ENCODE assay signal across 8 cellular contexts in the genomic region with DNA sequence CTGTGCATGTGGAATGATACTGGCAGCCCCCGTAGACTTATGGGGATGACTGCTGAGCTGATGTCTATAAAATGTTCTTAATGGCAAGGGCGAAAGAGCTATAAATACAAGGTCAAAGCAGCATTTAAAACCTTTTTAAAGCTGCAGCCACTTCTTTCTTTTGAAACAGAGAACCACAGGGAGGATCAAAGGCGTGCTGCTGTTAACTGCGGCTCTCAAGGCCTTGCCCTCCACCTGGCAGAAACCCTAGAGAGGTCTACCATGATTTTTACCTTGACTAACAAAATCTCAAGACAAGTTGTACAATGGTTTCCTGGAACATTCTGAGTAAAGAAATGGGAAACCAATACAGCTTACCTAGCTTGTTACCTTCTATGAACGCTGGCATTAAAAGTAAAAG.
DNase-seq lines count a peak whose midpoint lies in the region; ATAC-seq, FAIRE-seq and TF ChIP-seq lines count a peak whose summit lies in the region.

No MANE protein-coding gene starts in this region.

- no peak for TF ChIP-seq CTCF in H9 (conservative IDR thresholded peaks at IDR 0.05)

- H3K27me3 Mint-ChIP-seq in H9 (ENCODE audit: low read depth) = no peaks in the 10 kb centered on the region
- no peaks in the 10 kb centered on the region for H3K27me3 Mint-ChIP-seq in activated T-helper 17 cell treated with anti-CD3 and anti-CD28 coated beads, Interleukin-2, amount 50 U/mL, for 72 hours

- H3K4me1 ChIP-seq in H9 (ENCODE audit: insufficient read depth, low read length) = peaks cover 9% of the 10 kb centered on the region; the same call in 1 of the 2 replicates
- H3K4me1 ChIP-seq in small intestine (ENCODE audit: control insufficient read depth in 2 of 2, insufficient read depth in 1 of 2, low read depth in 1 of 2, low read length in 1 of 2) = peaks cover 19 to 42% of the 10 kb centered on the region in 2 donors

- peaks cover 8% of the 10 kb centered on the region; the same call in 1 of the 2 replicates for H3K79me2 ChIP-seq in H9 (ENCODE audit: insufficient read depth, low read length)

- no peak overlapping the region for H2BK12ac ChIP-seq in H9 (ENCODE audit: insufficient read length, low read depth, low read length)

- H3K9me3 Mint-ChIP-seq in H9 = no peaks in the 10 kb centered on the region; a peak in 1 of 5 replicates
- H3K9me3 Mint-ChIP-seq in activated T-helper 17 cell treated with anti-CD3 and anti-CD28 coated beads, Interleukin-2, amount 50 U/mL, for 72 hours = no peaks in the 10 kb centered on the region

- H3K27ac ChIP-seq in H9 (ENCODE audit: insufficient read length, low read depth, low read length) (no peak overlapping the region), small intestine (ENCODE audit: low read depth in 1 of 2, low read length in 1 of 2) (peak overlapping the region; percentile 64 to 96)

- DNase-seq in H9 = no peak
- no peak for DNase-seq in left colon
- DNase-seq in small intestine = no peak
- DNase-seq in NCI-H1694 (lab: John Stamatoyannopoulos, UW) = no peak
- DNase-seq in HEK293T (ENCODE audit: extremely low spot score) = no peak
- no peak for DNase-seq in NCI-H2196 treated with DMSO at 0.1 percent for 48 hours (lab: John Stamatoyannopoulos, UW; ENCODE audit: unreplicated experiment)

- ATAC-seq in activated T-helper 17 cell treated with anti-CD3 and anti-CD28 coated beads, Interleukin-2, amount 50 U/mL, for 72 hours (replicated peaks) = peak; percentile 41
- ATAC-seq in left colon (peak; percentile 0), HG02759 (IDR thresholded peaks at IDR 0.05; ENCODE audit: unreplicated experiment) (no peak)

- no peak overlapping the region for H2BK120ac ChIP-seq in H9 (ENCODE audit: low read depth, low read length, poor library complexity, severe bottlenecking)

- peak overlapping the region in 1 of 2 experiments; percentile 10; a peak in 1 of 5 replicates for H3K4me3 Mint-ChIP-seq in H9
- H3K4me3 Mint-ChIP-seq in activated T-helper 17 cell treated with anti-CD3 and anti-CD28 coated beads, Interleukin-2, amount 50 U/mL, for 72 hours = peak overlapping the region; percentile 75

- H2BK5ac ChIP-seq in H9 (ENCODE audit: insufficient read length, low read length) = no peak overlapping the region

- intact Hi-C loops in left colon (cut with DNase I, micrococcal nuclease) = no loop called here

- H3K36me3 ChIP-seq in small intestine (ENCODE audit: control insufficient read depth in 2 of 2, insufficient read depth in 2 of 2, low read length in 2 of 2) = peaks cover 0 to 8% of the 10 kb centered on the region in 2 donors

- no peak overlapping the region for H3K14ac ChIP-seq in H9 (ENCODE audit: insufficient read depth, low read length)

- no peak overlapping the region for H2BK20ac ChIP-seq in H9 (ENCODE audit: low read depth, low read length, poor library complexity, severe bottlenecking)

- no peak overlapping the region for H2BK15ac ChIP-seq in H9 (ENCODE audit: low read depth, low read length)

- peaks cover 54 to 56% of the 10 kb centered on the region in 2 experiments for H3K4me1 Mint-ChIP-seq in H9
- H3K4me1 Mint-ChIP-seq in activated T-helper 17 cell treated with anti-CD3 and anti-CD28 coated beads, Interleukin-2, amount 50 U/mL, for 72 hours = peaks cover 51% of the 10 kb centered on the region

- POLR2A ChIA-PET in HEK293T (lab: Yijun Ruan, JAX) = no interaction called here

- no peak for FAIRE-seq in small intestine (lab: Jason Lieb, UNC)

- H4K8ac ChIP-seq in H9 (replicated peaks; ENCODE audit: insufficient read length, low read depth, low read length) = no peak overlapping the region

- CTCF ChIA-PET in HEK293T (lab: Yijun Ruan, JAX) = interaction anchor here (0.5 kb wide), 1 partner anchor 526 kb away, joined by 3 read pairs; no protein-coding TSS in a partner anchor

- no CpG with 5 or more reads among the region's 5 CpGs for WGBS in H9 (ENCODE audit: extremely low coverage, insufficient read length, low lambda C conversion rate)
- WGBS in small intestine, 3 donors = 18 to 55% (median 44%) methylated on average over 5 of the region's 5 CpGs

- H2AFZ ChIP-seq in H9 (ENCODE audit: low read length) = no peak overlapping the region

- no peak overlapping the region for H4K91ac ChIP-seq in H9 (ENCODE audit: insufficient read length, low read depth, low read length)

- no peak overlapping the region for H3K18ac ChIP-seq in H9 (ENCODE audit: insufficient read length, low read depth, low read length)

- H3K9me3 ChIP-seq in H9 (ENCODE audit: control insufficient read depth, low read depth, low read length) (no peaks in the 10 kb centered on the region), small intestine (ENCODE audit: control insufficient read depth, low read depth) (no peaks in the 10 kb centered on the region)

- no peak overlapping the region for H3K56ac ChIP-seq in H9 (ENCODE audit: insufficient read length, low read depth, low read length)

- H3K9ac ChIP-seq in H9 (ENCODE audit: extremely low read depth, insufficient read length, low read length) = no peak overlapping the region

- no peak overlapping the region for H3K4me2 ChIP-seq in H9 (ENCODE audit: insufficient read depth, insufficient read length, low read length)

- no peaks in the 10 kb centered on the region for H4K20me1 ChIP-seq in H9 (ENCODE audit: control insufficient read depth, insufficient read depth, insufficient read length)

- no peak overlapping the region for H3K4ac ChIP-seq in H9 (ENCODE audit: low read depth, low read length)

- H3K27me3 ChIP-seq in H9 (ENCODE audit: insufficient read depth, low read length) = no peaks in the 10 kb centered on the region
- H3K27me3 ChIP-seq in small intestine (ENCODE audit: control insufficient read depth in 2 of 2, insufficient read depth in 2 of 2, low read length in 2 of 2) = no peaks in the 10 kb centered on the region

- H3T11ph ChIP-seq in H9 (ENCODE audit: low read length) = no peak overlapping the region

- H3K79me1 ChIP-seq in H9 (ENCODE audit: insufficient read depth, low read depth, low read length, poor library complexity, severe bottlenecking) = peaks cover 4% of the 10 kb centered on the region

- H3K23me2 ChIP-seq in H9 (ENCODE audit: insufficient read length, low read depth, low read length, poor library complexity, severe bottlenecking) = no peaks in the 10 kb centered on the region

- no peak overlapping the region for H3K23ac ChIP-seq in H9 (ENCODE audit: insufficient read length, low read depth, low read length)

- no peak overlapping the region for H2AK5ac ChIP-seq in H9 (ENCODE audit: insufficient read length, low read length)

- no peak overlapping the region for H4K5ac ChIP-seq in H9 (ENCODE audit: insufficient read length, low read depth, low read length)

- H3K36me3 Mint-ChIP-seq in H9 (ENCODE audit: insufficient read depth in 1 of 3, low read depth in 3 of 3) = peaks cover 20 to 25% (median 25%) of the 10 kb centered on the region in 3 experiments
- peaks cover 84% of the 10 kb centered on the region for H3K36me3 Mint-ChIP-seq in activated T-helper 17 cell treated with anti-CD3 and anti-CD28 coated beads, Interleukin-2, amount 50 U/mL, for 72 hours (ENCODE audit: low read depth)

- H3K4me3 ChIP-seq in small intestine (ENCODE audit: low read depth in 1 of 2, low read length in 2 of 2) = no peak overlapping the region

- peak overlapping the region; percentile 2 to 94 (median 84); a peak in 6 of 7 replicates for H3K27ac Mint-ChIP-seq in H9
- H3K27ac Mint-ChIP-seq in activated T-helper 17 cell treated with anti-CD3 and anti-CD28 coated beads, Interleukin-2, amount 50 U/mL, for 72 hours = peak overlapping the region; percentile 94

TF ChIP-seq in HEK293T, 16 proteins besides CTCF, POLR2A, EP300 and RAD21:
- TF ChIP-seq FOXK2 (IDR thresholded peaks at IDR 0.05) = no peak
- TF ChIP-seq HDGF (IDR thresholded peaks at IDR 0.05; ENCODE audit: borderline replicate concordance) = no peak
- TF ChIP-seq L3MBTL2 (conservative IDR thresholded peaks at IDR 0.05) = no peak
- no peak for TF ChIP-seq ZNF384 (IDR thresholded peaks at IDR 0.05)
- TF ChIP-seq, protein P1, sequence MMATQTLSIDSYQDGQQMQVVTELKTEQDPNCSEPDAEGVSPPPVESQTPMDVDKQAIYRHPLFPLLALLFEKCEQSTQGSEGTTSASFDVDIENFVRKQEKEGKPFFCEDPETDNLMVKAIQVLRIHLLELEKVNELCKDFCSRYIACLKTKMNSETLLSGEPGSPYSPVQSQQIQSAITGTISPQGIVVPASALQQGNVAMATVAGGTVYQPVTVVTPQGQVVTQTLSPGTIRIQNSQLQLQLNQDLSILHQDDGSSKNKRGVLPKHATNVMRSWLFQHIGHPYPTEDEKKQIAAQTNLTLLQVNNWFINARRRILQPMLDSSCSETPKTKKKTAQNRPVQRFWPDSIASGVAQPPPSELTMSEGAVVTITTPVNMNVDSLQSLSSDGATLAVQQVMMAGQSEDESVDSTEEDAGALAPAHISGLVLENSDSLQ (IDR thresholded peaks at IDR 0.05) = no peak
- no peak for TF ChIP-seq TARDBP (IDR thresholded peaks at IDR 0.05)
- TF ChIP-seq BHLHE40 (IDR thresholded peaks at IDR 0.05; ENCODE audit: borderline replicate concordance) = no peak
TF ChIP-seq in HEK293T: peak in this region for 0.
